13 cellular contexts compared by ENCODE assay signal in the genomic region with DNA sequence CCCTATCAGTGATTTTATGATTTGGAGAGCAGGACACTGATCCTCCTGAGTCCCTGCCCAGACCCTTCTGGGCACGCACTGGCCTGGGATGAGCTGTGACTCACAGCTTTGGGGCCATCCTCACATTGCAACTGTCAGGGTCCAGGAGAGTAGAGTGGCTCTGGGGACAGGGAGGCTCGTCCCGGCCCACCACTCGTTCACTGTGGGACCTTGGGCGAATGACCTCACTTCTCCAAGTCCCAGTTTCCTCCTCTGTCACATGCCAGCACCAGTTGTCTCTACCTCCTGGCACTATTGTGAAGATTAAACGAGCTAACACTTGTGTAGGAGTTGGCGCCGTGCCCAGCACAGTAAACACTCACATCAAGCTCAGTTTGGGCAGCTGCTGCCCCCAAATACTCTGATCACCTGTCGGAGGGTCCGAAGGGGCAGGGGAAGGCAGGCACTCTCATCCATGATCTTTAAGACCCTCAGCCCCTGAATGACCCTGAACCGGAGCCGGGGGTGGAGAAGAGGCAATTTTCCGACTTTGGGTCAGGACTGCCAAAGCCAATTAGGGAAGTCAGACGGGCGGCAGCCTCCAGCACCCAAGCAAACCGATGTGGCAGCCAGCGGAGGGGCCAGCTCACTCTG.
A peak's percentile ranks its signal among the peaks of the same experiment; 100 is the strongest.
DNase-seq lines count a peak whose midpoint lies in the region; ATAC-seq and TF ChIP-seq lines count a peak whose summit lies in the region.
"Had no signal": no experiment of that assay in that cellular context is flagged by ENCODE, and none has a peak within 500 bp of the region (broad histone marks: within the 10 kb centered on the region; RNA-seq: fewer than 3 reads in every experiment).

No MANE protein-coding gene starts in this region.

- H3F3A ChIP-seq in neural progenitor cell (ENCODE audit: low read depth) = no peaks in the 10 kb centered on the region

- H4K20me1 ChIP-seq in neural progenitor cell (ENCODE audit: low read depth) = no peaks in the 10 kb centered on the region

- no peak overlapping the region for H3K4me3 ChIP-seq in neural progenitor cell
- H3K4me3 ChIP-seq: right lobe of liver had no signal

- H3K9me3 ChIP-seq in neural progenitor cell (ENCODE audit: low read depth) = no peaks in the 10 kb centered on the region
- H3K9me3 ChIP-seq: right lobe of liver had no signal

- H3K4me1 ChIP-seq in neural progenitor cell = no peaks in the 10 kb centered on the region
- H3K4me1 ChIP-seq: right lobe of liver had no signal

- intact Hi-C loops in CD14-positive monocyte (cut with micrococcal nuclease) = no loop called here

- DNase-seq in EH (ENCODE audit: low read depth) (peak; percentile 57), NCI-H2107 (lab: John Stamatoyannopoulos, UW) (peak; percentile 21), astrocyte of the hippocampus (ENCODE audit: low read depth, low spot score) (peak; percentile 64), osteocyte (ENCODE audit: extremely low spot score, unreplicated experiment) (peak; percentile 83), Ammon's horn (ENCODE audit: low spot score) (no peak), neural progenitor cell (ENCODE audit: low spot score) (no peak), CD14-positive monocyte (ENCODE audit: low spot score) (no peak)
- DNase-seq: immature natural killer cell, T-helper 9 cell had no signal

- peaks cover 78% of the 10 kb centered on the region for H3K4me1 Mint-ChIP-seq in osteocyte (ENCODE audit: unreplicated experiment)
- peaks cover 48% of the 10 kb centered on the region for H3K4me1 Mint-ChIP-seq in neural progenitor cell
- H3K4me1 Mint-ChIP-seq in CD14-positive monocyte = no peaks in the 10 kb centered on the region
- H3K4me1 Mint-ChIP-seq: immature natural killer cell had no signal

- no peak overlapping the region for H2AFZ ChIP-seq in neural progenitor cell (replicated peaks)

- H3K9me3 Mint-ChIP-seq in osteocyte (ENCODE audit: unreplicated experiment) (no peaks in the 10 kb centered on the region), neural progenitor cell (no peaks in the 10 kb centered on the region), CD14-positive monocyte (no peaks in the 10 kb centered on the region)
- H3K9me3 Mint-ChIP-seq: immature natural killer cell; stimulated activated effector memory CD8-positive, alpha-beta T cell treated with anti-CD3 and anti-CD28 coated beads, Interleukin-12 subunit alpha, Interleukin-12 subunit beta, amount 100 ng/mL, for 72 hours had no signal

- H3K36me3 ChIP-seq in neural progenitor cell = no peaks in the 10 kb centered on the region
- H3K36me3 ChIP-seq: right lobe of liver had no signal

- no peak overlapping the region for H3K9ac ChIP-seq in neural progenitor cell

- H3K27ac Mint-ChIP-seq in osteocyte (ENCODE audit: unreplicated experiment) = peak overlapping the region; percentile 98
- no peak overlapping the region for H3K27ac Mint-ChIP-seq in neural progenitor cell
- H3K27ac Mint-ChIP-seq in CD14-positive monocyte = no peak overlapping the region
- H3K27ac Mint-ChIP-seq: activated T-helper 17 cell treated with anti-CD3 and anti-CD28 coated beads, Interleukin-2, amount 50 U/mL, for 72 hours; immature natural killer cell; stimulated activated effector memory CD8-positive, alpha-beta T cell treated with anti-CD3 and anti-CD28 coated beads, Interleukin-12 subunit alpha, Interleukin-12 subunit beta, amount 100 ng/mL, for 72 hours had no signal

- TF ChIP-seq CTCF in osteocyte (IDR thresholded peaks at IDR 0.05) = no peak
- TF ChIP-seq CTCF in neural progenitor cell (IDR thresholded peaks at IDR 0.05) = no peak
- TF ChIP-seq CTCF in CD14-positive monocyte (IDR thresholded peaks at IDR 0.05) = no peak

- ATAC-seq in HG02642 (IDR thresholded peaks at IDR 0.05; ENCODE audit: poor library complexity, unreplicated experiment) = no peak
- ATAC-seq: activated T-helper 17 cell treated with anti-CD3 and anti-CD28 coated beads, Interleukin-2, amount 50 U/mL, for 72 hours; stimulated activated effector memory CD8-positive, alpha-beta T cell treated with anti-CD3 and anti-CD28 coated beads, Interleukin-12 subunit alpha, Interleukin-12 subunit beta, amount 100 ng/mL, for 72 hours had no signal

- no peak overlapping the region for H3K4me3 Mint-ChIP-seq in osteocyte (ENCODE audit: unreplicated experiment)
- H3K4me3 Mint-ChIP-seq in neural progenitor cell = no peak overlapping the region
- peak overlapping the region in 1 of 2 donors; percentile 44 for H3K4me3 Mint-ChIP-seq in CD14-positive monocyte
- H3K4me3 Mint-ChIP-seq: activated T-helper 17 cell treated with anti-CD3 and anti-CD28 coated beads, Interleukin-2, amount 50 U/mL, for 72 hours; immature natural killer cell; stimulated activated effector memory CD8-positive, alpha-beta T cell treated with anti-CD3 and anti-CD28 coated beads, Interleukin-12 subunit alpha, Interleukin-12 subunit beta, amount 100 ng/mL, for 72 hours had no signal

- H3K36me3 Mint-ChIP-seq in osteocyte (ENCODE audit: unreplicated experiment) (no peaks in the 10 kb centered on the region), neural progenitor cell (no peaks in the 10 kb centered on the region), CD14-positive monocyte (no peaks in the 10 kb centered on the region)
- H3K36me3 Mint-ChIP-seq: stimulated activated effector memory CD8-positive, alpha-beta T cell treated with anti-CD3 and anti-CD28 coated beads, Interleukin-12 subunit alpha, Interleukin-12 subunit beta, amount 100 ng/mL, for 72 hours had no signal

- H3K27me3 Mint-ChIP-seq in osteocyte (ENCODE audit: unreplicated experiment) = no peaks in the 10 kb centered on the region
- H3K27me3 Mint-ChIP-seq in neural progenitor cell (ENCODE audit: insufficient read depth, low read depth) = peaks cover 16% of the 10 kb centered on the region
- peaks cover 15 to 22% (median 19%) of the 10 kb centered on the region in 3 donors for H3K27me3 Mint-ChIP-seq in CD14-positive monocyte (ENCODE audit: low read depth in 3 of 3)

- no peak overlapping the region for H3K4me2 ChIP-seq in neural progenitor cell

- H3K27ac ChIP-seq in neural progenitor cell = no peak overlapping the region
- H3K27ac ChIP-seq: right lobe of liver had no signal

- no peaks in the 10 kb centered on the region for H3K79me2 ChIP-seq in neural progenitor cell (ENCODE audit: low read depth)

- no peaks in the 10 kb centered on the region for H3K27me3 ChIP-seq in neural progenitor cell
- H3K27me3 ChIP-seq: right lobe of liver had no signal

Comparison
In these comparisons a context has a peak if more than half of its experiments do, and no peak if none do; other contexts are left out.
1. DNase-seq: peak in EH (single experiment), NCI-H2107 (single experiment), astrocyte of the hippocampus (single experiment) and osteocyte (single experiment); none in Ammon's horn (single experiment), neural progenitor cell (single experiment) and CD14-positive monocyte (single experiment).